ENCODE assay signal across 9 cellular contexts in genomic region chr19:44745386-44745831, GRCh38. TPM values are rescaled to one million over a fixed set of nuclear protein-coding genes. Genes with fewer than 3 reads are reported as not detected.
DNase-seq lines count a peak whose midpoint lies in the region; ATAC-seq, FAIRE-seq and TF ChIP-seq lines count a peak whose summit lies in the region.
"Had no signal": no experiment of that assay in that cellular context is flagged by ENCODE, and none has a peak within 500 bp of the region (broad histone marks: within the 10 kb centered on the region; RNA-seq: fewer than 3 reads in every experiment).

No MANE protein-coding gene starts in this region.

- POLR2A ChIA-PET in A673 (lab: Charles Lee; ENCODE audit: low non-redundant PET): no interaction called here

- H3K27ac Mint-ChIP-seq in chondrocyte (ENCODE audit: unreplicated experiment): peak overlapping the region; percentile 49

- BruUV-seq in A673 (replicated peaks; lab: Mats Ljungman, UMichigan): no TSS peak

- ATAC-seq in GM18858 (IDR thresholded peaks at IDR 0.05; ENCODE audit: unreplicated experiment): no peak

- no peaks in the 10 kb centered on the region for H3K9me3 Mint-ChIP-seq in chondrocyte (ENCODE audit: low read depth)

- H3K27me3 Mint-ChIP-seq in chondrocyte (ENCODE audit: low read depth): no peaks in the 10 kb centered on the region

- H3K9ac ChIP-seq in mucosa of rectum (ENCODE audit: low read depth in 1 of 2, low read length in 2 of 2): peak overlapping the region; percentile 68 to 74

- CTCF ChIA-PET in A673 (lab: Charles Lee): no interaction called here

- FAIRE-seq in HTR-8/SVneo (lab: Jason Lieb, UNC): peak; percentile 64

- H3K27me3 ChIP-seq in A673 (replicated peaks; ENCODE audit: insufficient read depth, low read depth, low read length, poor library complexity) (no peaks in the 10 kb centered on the region), mucosa of rectum (ENCODE audit: control insufficient read depth in 2 of 2, insufficient read depth in 2 of 2, low read length in 2 of 2) (no peaks in the 10 kb centered on the region)

- H3K27ac ChIP-seq in A673 (ENCODE audit: low read depth, low read length, poor library complexity, severe bottlenecking) (peak overlapping the region; percentile 50), mucosa of rectum (ENCODE audit: low read depth in 2 of 2, low read length in 2 of 2) (peak overlapping the region; percentile 93 to 99), caudate nucleus (ENCODE audit: low read depth, low read length) (no peak overlapping the region)

- intact Hi-C loops in A673 (cut with micrococcal nuclease; ENCODE audit: unreplicated experiment): no loop called here

- H3K4me3 ChIP-seq in A673 (ENCODE audit: low read depth, low read length, poor library complexity, severe bottlenecking) (no peak overlapping the region), mucosa of rectum (ENCODE audit: low read length in 2 of 2) (peak overlapping the region; percentile 46 to 51)

- H3K4me1 ChIP-seq in A673 (ENCODE audit: insufficient read depth, low read length, poor library complexity, severe bottlenecking): peaks cover 40% of the 10 kb centered on the region
- peaks cover 61 to 78% of the 10 kb centered on the region in 2 donors for H3K4me1 ChIP-seq in mucosa of rectum (ENCODE audit: control insufficient read depth in 2 of 2, insufficient read depth in 2 of 2, low read length in 2 of 2)

- no peaks in the 10 kb centered on the region for H3K36me3 ChIP-seq in A673 (ENCODE audit: insufficient read depth, low read length, poor library complexity, severe bottlenecking)
- H3K36me3 ChIP-seq in mucosa of rectum (ENCODE audit: control insufficient read depth in 2 of 2, insufficient read depth in 2 of 2, low read length in 2 of 2): peaks cover 0 to under 1% of the 10 kb centered on the region in 2 donors

- TF ChIP-seq CTCF in A673 (conservative IDR thresholded peaks at IDR 0.05; ENCODE audit: low read depth, low read length) (no peak), chondrocyte (IDR thresholded peaks at IDR 0.05) (no peak)

- no peak overlapping the region for H3K4me3 Mint-ChIP-seq in chondrocyte (ENCODE audit: unreplicated experiment)

- DNase-seq in A673 (ENCODE audit: low spot score) (peak; percentile 74), HTR-8/SVneo (ENCODE audit: insufficient read length, low spot score) (peak; percentile 67), chondrocyte (ENCODE audit: low spot score) (no peak), caudate nucleus (lab: John Stamatoyannopoulos, UW) (no peak), foreskin melanocyte (no peak)
- DNase-seq in stimulated activated CD4-positive, alpha-beta T cell treated with anti-CD3 and anti-CD28 coated beads, Interleukin-12 subunit alpha, Interleukin-12 subunit beta, amount 100 ng/mL, for 4 hours: no peak

- peaks cover 76% of the 10 kb centered on the region for H3K4me1 Mint-ChIP-seq in chondrocyte (ENCODE audit: low read depth)

- no peaks in the 10 kb centered on the region for H3K36me3 Mint-ChIP-seq in chondrocyte (ENCODE audit: low read depth)

- no peaks in the 10 kb centered on the region for H3K9me3 ChIP-seq in A673 (ENCODE audit: low read depth, low read length, poor library complexity, severe bottlenecking)
- H3K9me3 ChIP-seq in mucosa of rectum (ENCODE audit: control insufficient read depth in 2 of 2, low read length in 2 of 2): no peaks in the 10 kb centered on the region

RNA-seq across cellular contexts. Expression of gene BCL3, which starts 3.1 kb away (rescaled TPM):
- 6.6 and 9.9 TPM in 2 replicates for total RNA-seq in A673 (2021)
- 9.2 to 14.9 TPM (median 11.8 TPM) in 3 replicates for total RNA-seq in chondrocyte

RNA-seq across cellular contexts. Expression of gene CBLC, which starts 32.3 kb away (rescaled TPM):
- not detected in 2 replicates for total RNA-seq in A673 (2021)
- not detected in 3 replicates for total RNA-seq in chondrocyte
- total RNA-seq: T-helper 1 cell treated with Interleukin-12 subunit alpha and Interleukin-12 subunit beta and Interleukin-4 antibody, amounts not matched to agents 30 ng/mL and 1 ng/mL, for 36 hours had no signal

RNA-seq across cellular contexts. Expression of gene CEACAM16, which starts 46.5 kb away (rescaled TPM):
- total RNA-seq in A673 (2021) (not detected in 2 replicates), chondrocyte (not detected in 3 replicates)
- total RNA-seq: T-helper 1 cell treated with Interleukin-12 subunit alpha and Interleukin-12 subunit beta and Interleukin-4 antibody, amounts not matched to agents 30 ng/mL and 1 ng/mL, for 36 hours had no signal

Comparison
In these comparisons a context has a peak if more than half of its experiments do, and no peak if none do; other contexts are left out.
1. DNase-seq: peak in A673 (single experiment) and HTR-8/SVneo (single experiment); none in chondrocyte (single experiment), stimulated activated CD4-positive, alpha-beta T cell treated with anti-CD3 and anti-CD28 coated beads, Interleukin-12 subunit alpha, Interleukin-12 subunit beta, amount 100 ng/mL, for 4 hours (single experiment), caudate nucleus (0 of 61) and foreskin melanocyte (single experiment).